26 cellular contexts compared by ENCODE assay signal in the genomic region with DNA sequence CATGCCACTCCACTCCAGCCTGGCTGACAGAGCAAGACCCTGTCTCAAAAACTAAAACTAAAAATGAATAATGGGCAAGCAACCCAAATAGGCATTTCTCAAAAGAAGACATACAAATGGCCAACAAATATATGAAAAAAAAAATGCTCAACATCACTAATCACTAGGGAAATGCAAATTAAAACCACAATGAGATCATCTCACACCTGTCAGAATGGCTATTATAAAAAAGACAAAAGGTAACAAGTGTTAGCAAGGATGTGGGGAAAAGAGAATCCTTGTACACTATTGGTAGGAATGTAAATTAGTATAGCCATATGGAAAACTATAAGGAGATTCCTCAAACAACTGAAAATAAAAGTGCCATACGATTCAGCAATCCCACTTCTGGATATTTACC.
"Had no signal": no experiment of that assay in that cellular context is flagged by ENCODE, and none has a peak within 500 bp of the region (broad histone marks: within the 10 kb centered on the region; RNA-seq: fewer than 3 reads in every experiment).

No MANE protein-coding gene starts in this region.

- H3K9me3 ChIP-seq: ovary, prostate gland, uterus had no signal

- H3K27ac ChIP-seq: lower lobe of right lung, ovary, prostate gland, sigmoid colon, spleen, tibial nerve, uterus had no signal

- H3K4me3 ChIP-seq: heart left ventricle, lower lobe of right lung, mucosa of descending colon, ovary, prostate gland, sigmoid colon, spleen, tibial nerve, uterus had no signal

- H3K4me1 Mint-ChIP-seq: immature natural killer cell; naive thymus-derived CD4-positive, alpha-beta T cell; stimulated activated effector memory CD8-positive, alpha-beta T cell treated with anti-CD3 and anti-CD28 coated beads, Interleukin-12 subunit alpha, Interleukin-12 subunit beta, amount 100 ng/mL, for 72 hours had no signal

- H3K27ac Mint-ChIP-seq: immature natural killer cell; natural killer cell treated with Interleukin-12 subunit alpha and Interleukin-12 subunit beta and Interleukin-15 and Interleukin-18, amount 100 ng/mL, for 72 hours; stimulated activated effector memory CD8-positive, alpha-beta T cell treated with anti-CD3 and anti-CD28 coated beads, Interleukin-12 subunit alpha, Interleukin-12 subunit beta, amount 100 ng/mL, for 72 hours; stimulated activated naive CD8-positive, alpha-beta T cell treated with anti-CD3 and anti-CD28 coated beads, Interleukin-15, Interleukin-2, amounts not matched to agents 100 ng/mL and 50 ng/mL, for 24 hours; type B pancreatic cell had no signal

- H3K4me1 ChIP-seq: lower lobe of right lung, prostate gland, spleen, tibial nerve, uterus had no signal

- ATAC-seq: lower lobe of right lung; naive thymus-derived CD4-positive, alpha-beta T cell; natural killer cell treated with Interleukin-12 subunit alpha and Interleukin-12 subunit beta and Interleukin-15 and Interleukin-18, amount 100 ng/mL, for 72 hours; right cardiac atrium; stimulated activated effector memory CD8-positive, alpha-beta T cell treated with anti-CD3 and anti-CD28 coated beads, Interleukin-12 subunit alpha, Interleukin-12 subunit beta, amount 100 ng/mL, for 72 hours had no signal

- FAIRE-seq: islet of Langerhans, kidney, small intestine had no signal

- H3K4me3 Mint-ChIP-seq: immature natural killer cell; naive thymus-derived CD4-positive, alpha-beta T cell; natural killer cell treated with Interleukin-12 subunit alpha and Interleukin-12 subunit beta and Interleukin-15 and Interleukin-18, amount 100 ng/mL, for 72 hours; stimulated activated effector memory CD8-positive, alpha-beta T cell treated with anti-CD3 and anti-CD28 coated beads, Interleukin-12 subunit alpha, Interleukin-12 subunit beta, amount 100 ng/mL, for 72 hours; stimulated activated naive CD8-positive, alpha-beta T cell treated with anti-CD3 and anti-CD28 coated beads, Interleukin-15, Interleukin-2, amounts not matched to agents 100 ng/mL and 50 ng/mL, for 24 hours; type B pancreatic cell had no signal

- H3K9me3 Mint-ChIP-seq: immature natural killer cell; natural killer cell treated with Interleukin-12 subunit alpha and Interleukin-12 subunit beta and Interleukin-15 and Interleukin-18, amount 100 ng/mL, for 72 hours; stimulated activated effector memory CD8-positive, alpha-beta T cell treated with anti-CD3 and anti-CD28 coated beads, Interleukin-12 subunit alpha, Interleukin-12 subunit beta, amount 100 ng/mL, for 72 hours; stimulated activated naive CD8-positive, alpha-beta T cell treated with anti-CD3 and anti-CD28 coated beads, Interleukin-15, Interleukin-2, amounts not matched to agents 100 ng/mL and 50 ng/mL, for 24 hours; type B pancreatic cell had no signal

- H3K27me3 ChIP-seq: heart left ventricle, ovary, sigmoid colon, tibial nerve, uterus had no signal

- DNase-seq: heart left ventricle; hypothalamus; immature natural killer cell; kidney; left ventricle myocardium superior; lower lobe of right lung; midbrain; naive thymus-derived CD4-positive, alpha-beta T cell; ovary; retina; right cardiac atrium; sigmoid colon; small intestine; spleen; stimulated activated CD4-positive, alpha-beta T cell treated with anti-CD3 and anti-CD28 coated beads, Interleukin-4, amount 100 ng/mL, for 24 hours; stimulated activated naive CD4-positive, alpha-beta T cell; substantia nigra; uterus had no signal

- H3K36me3 ChIP-seq: heart left ventricle, lower lobe of right lung, ovary, prostate gland, sigmoid colon, spleen, tibial nerve, uterus had no signal

- H3K36me3 Mint-ChIP-seq: immature natural killer cell; stimulated activated effector memory CD8-positive, alpha-beta T cell treated with anti-CD3 and anti-CD28 coated beads, Interleukin-12 subunit alpha, Interleukin-12 subunit beta, amount 100 ng/mL, for 72 hours; type B pancreatic cell had no signal
